1 cellular context compared by ENCODE assay signal in the genomic region with DNA sequence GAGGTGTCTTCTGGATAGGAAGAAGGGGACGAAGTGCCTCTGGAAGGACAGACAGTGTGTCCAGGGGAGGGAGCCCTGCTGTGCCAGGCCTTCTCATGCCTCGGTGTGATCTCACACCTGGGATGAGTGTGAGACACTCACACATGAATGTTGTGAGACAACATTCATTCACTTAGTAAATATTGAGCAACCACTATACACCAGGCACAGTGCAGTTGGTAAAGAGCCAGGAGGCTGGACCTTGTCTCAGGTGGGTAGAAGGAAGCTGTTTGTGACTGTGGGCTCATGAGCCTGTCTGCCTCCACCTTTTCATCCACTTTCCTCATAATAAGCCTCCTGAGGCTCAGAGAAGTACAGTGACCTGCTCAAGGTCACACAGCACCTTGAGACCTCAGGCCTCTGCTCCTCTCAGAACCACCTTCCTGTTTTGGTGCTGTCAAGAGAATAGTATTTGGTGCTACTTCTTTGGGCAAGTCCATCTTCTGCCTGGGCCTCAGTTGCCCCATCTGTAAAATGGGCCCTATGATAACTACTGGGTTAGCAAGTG.
A peak's percentile ranks its signal among the peaks of the same experiment; 100 is the strongest.
TF ChIP-seq lines count a peak whose summit lies in the region.

No MANE protein-coding gene starts in this region.

TF ChIP-seq in HepG2, 621 proteins besides CTCF, POLR2A, EP300 and RAD21 (continued from another document and continues in another):
- no peak for TF ChIP-seq TRIM22 (IDR thresholded peaks at IDR 0.05)
- TF ChIP-seq ERF (CRISPR knock-in tag; IDR thresholded peaks at IDR 0.05), result peak; percentile 57; the same call in 1 of the 2 replicates
- no peak for TF ChIP-seq AKAP8 (CRISPR knock-in tag; IDR thresholded peaks at IDR 0.05)
- TF ChIP-seq SNAPC2 (CRISPR knock-in tag; IDR thresholded peaks at IDR 0.05), result no peak
- no peak for TF ChIP-seq ZNF367 (CRISPR knock-in tag; IDR thresholded peaks at IDR 0.05; ENCODE audit: borderline replicate concordance)
- no peak for TF ChIP-seq ASH2L (IDR thresholded peaks at IDR 0.05; ENCODE audit: insufficient read length, low read depth, low read length)
- TF ChIP-seq WIZ (CRISPR knock-in tag; IDR thresholded peaks at IDR 0.05), result no peak
- no peak for TF ChIP-seq ZNF280D (CRISPR knock-in tag; IDR thresholded peaks at IDR 0.05)
- TF ChIP-seq NFKB2 (CRISPR knock-in tag; IDR thresholded peaks at IDR 0.05; ENCODE audit: borderline replicate concordance), result no peak
- TF ChIP-seq SNRNP70 (IDR thresholded peaks at IDR 0.05; ENCODE audit: low read depth, low read length), result no peak
- TF ChIP-seq, protein P1, sequence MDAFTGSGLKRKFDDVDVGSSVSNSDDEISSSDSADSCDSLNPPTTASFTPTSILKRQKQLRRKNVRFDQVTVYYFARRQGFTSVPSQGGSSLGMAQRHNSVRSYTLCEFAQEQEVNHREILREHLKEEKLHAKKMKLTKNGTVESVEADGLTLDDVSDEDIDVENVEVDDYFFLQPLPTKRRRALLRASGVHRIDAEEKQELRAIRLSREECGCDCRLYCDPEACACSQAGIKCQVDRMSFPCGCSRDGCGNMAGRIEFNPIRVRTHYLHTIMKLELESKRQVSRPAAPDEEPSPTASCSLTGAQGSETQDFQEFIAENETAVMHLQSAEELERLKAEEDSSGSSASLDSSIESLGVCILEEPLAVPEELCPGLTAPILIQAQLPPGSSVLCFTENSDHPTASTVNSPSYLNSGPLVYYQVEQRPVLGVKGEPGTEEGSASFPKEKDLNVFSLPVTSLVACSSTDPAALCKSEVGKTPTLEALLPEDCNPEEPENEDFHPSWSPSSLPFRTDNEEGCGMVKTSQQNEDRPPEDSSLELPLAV (CRISPR knock-in tag; conservative IDR thresholded peaks at IDR 0.05; ENCODE audit: low read depth), result no peak
- no peak for TF ChIP-seq RBAK (CRISPR knock-in tag; IDR thresholded peaks at IDR 0.05)
- TF ChIP-seq ZNF598 (CRISPR knock-in tag; IDR thresholded peaks at IDR 0.05; ENCODE audit: borderline replicate concordance), result no peak
- no peak for TF ChIP-seq NCOA1 (CRISPR knock-in tag; IDR thresholded peaks at IDR 0.05)
- TF ChIP-seq ZNF292 (CRISPR knock-in tag; IDR thresholded peaks at IDR 0.05; ENCODE audit: borderline replicate concordance, low read depth), result peak; percentile 34; the same call in 1 of the 2 replicates
- no peak for TF ChIP-seq KLF6 (CRISPR knock-in tag; IDR thresholded peaks at IDR 0.05)
- no peak for TF ChIP-seq KDM6A (CRISPR knock-in tag; IDR thresholded peaks at IDR 0.05; ENCODE audit: low read depth)
- no peak for TF ChIP-seq TBL1XR1 (IDR thresholded peaks at IDR 0.05; ENCODE audit: borderline replicate concordance, low read length, partially characterized antibody)
- TF ChIP-seq, protein P2, sequence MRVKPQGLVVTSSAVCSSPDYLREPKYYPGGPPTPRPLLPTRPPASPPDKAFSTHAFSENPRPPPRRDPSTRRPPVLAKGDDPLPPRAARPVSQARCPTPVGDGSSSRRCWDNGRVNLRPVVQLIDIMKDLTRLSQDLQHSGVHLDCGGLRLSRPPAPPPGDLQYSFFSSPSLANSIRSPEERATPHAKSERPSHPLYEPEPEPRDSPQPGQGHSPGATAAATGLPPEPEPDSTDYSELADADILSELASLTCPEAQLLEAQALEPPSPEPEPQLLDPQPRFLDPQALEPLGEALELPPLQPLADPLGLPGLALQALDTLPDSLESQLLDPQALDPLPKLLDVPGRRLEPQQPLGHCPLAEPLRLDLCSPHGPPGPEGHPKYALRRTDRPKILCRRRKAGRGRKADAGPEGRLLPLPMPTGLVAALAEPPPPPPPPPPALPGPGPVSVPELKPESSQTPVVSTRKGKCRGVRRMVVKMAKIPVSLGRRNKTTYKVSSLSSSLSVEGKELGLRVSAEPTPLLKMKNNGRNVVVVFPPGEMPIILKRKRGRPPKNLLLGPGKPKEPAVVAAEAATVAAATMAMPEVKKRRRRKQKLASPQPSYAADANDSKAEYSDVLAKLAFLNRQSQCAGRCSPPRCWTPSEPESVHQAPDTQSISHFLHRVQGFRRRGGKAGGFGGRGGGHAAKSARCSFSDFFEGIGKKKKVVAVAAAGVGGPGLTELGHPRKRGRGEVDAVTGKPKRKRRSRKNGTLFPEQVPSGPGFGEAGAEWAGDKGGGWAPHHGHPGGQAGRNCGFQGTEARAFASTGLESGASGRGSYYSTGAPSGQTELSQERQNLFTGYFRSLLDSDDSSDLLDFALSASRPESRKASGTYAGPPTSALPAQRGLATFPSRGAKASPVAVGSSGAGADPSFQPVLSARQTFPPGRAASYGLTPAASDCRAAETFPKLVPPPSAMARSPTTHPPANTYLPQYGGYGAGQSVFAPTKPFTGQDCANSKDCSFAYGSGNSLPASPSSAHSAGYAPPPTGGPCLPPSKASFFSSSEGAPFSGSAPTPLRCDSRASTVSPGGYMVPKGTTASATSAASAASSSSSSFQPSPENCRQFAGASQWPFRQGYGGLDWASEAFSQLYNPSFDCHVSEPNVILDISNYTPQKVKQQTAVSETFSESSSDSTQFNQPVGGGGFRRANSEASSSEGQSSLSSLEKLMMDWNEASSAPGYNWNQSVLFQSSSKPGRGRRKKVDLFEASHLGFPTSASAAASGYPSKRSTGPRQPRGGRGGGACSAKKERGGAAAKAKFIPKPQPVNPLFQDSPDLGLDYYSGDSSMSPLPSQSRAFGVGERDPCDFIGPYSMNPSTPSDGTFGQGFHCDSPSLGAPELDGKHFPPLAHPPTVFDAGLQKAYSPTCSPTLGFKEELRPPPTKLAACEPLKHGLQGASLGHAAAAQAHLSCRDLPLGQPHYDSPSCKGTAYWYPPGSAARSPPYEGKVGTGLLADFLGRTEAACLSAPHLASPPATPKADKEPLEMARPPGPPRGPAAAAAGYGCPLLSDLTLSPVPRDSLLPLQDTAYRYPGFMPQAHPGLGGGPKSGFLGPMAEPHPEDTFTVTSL (CRISPR knock-in tag; IDR thresholded peaks at IDR 0.05; ENCODE audit: borderline replicate concordance), result no peak
- TF ChIP-seq ZNF567 (CRISPR knock-in tag; IDR thresholded peaks at IDR 0.05; ENCODE audit: borderline replicate concordance), result no peak
- TF ChIP-seq ZFYVE20 (CRISPR knock-in tag; IDR thresholded peaks at IDR 0.05; ENCODE audit: borderline replicate concordance, low read depth), result no peak
- TF ChIP-seq, protein P3, sequence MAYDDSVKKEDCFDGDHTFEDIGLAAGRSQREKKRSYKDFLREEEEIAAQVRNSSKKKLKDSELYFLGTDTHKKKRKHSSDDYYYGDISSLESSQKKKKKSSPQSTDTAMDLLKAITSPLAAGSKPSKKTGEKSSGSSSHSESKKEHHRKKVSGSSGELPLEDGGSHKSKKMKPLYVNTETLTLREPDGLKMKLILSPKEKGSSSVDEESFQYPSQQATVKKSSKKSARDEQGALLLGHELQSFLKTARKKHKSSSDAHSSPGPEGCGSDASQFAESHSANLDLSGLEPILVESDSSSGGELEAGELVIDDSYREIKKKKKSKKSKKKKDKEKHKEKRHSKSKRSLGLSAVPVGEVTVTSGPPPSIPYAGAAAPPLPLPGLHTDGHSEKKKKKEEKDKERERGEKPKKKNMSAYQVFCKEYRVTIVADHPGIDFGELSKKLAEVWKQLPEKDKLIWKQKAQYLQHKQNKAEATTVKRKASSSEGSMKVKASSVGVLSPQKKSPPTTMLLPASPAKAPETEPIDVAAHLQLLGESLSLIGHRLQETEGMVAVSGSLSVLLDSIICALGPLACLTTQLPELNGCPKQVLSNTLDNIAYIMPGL (CRISPR knock-in tag; IDR thresholded peaks at IDR 0.05; ENCODE audit: borderline replicate concordance in 1 of 2, low read depth in 1 of 2), result peak in 1 of 2 experiments; percentile 37; a peak in 1 of 4 replicates
- TF ChIP-seq FOXK1 (CRISPR knock-in tag; IDR thresholded peaks at IDR 0.05; ENCODE audit: borderline replicate concordance, low read depth), result peak; percentile 52; the same call in 1 of the 2 replicates
- TF ChIP-seq NR3C1 (CRISPR knock-in tag; IDR thresholded peaks at IDR 0.05), result no peak
- no peak for TF ChIP-seq ZSCAN22 (CRISPR knock-in tag; IDR thresholded peaks at IDR 0.05)
- no peak for TF ChIP-seq U2AF2 (IDR thresholded peaks at IDR 0.05; ENCODE audit: low read depth, low read length)
- no peak for TF ChIP-seq PHF8 (CRISPR knock-in tag; IDR thresholded peaks at IDR 0.05)
- TF ChIP-seq RORA (CRISPR knock-in tag; IDR thresholded peaks at IDR 0.05), result no peak
- no peak for TF ChIP-seq SRSF4 (IDR thresholded peaks at IDR 0.05; ENCODE audit: low read depth, low read length, poor library complexity, severe bottlenecking)
- TF ChIP-seq, protein P4, sequence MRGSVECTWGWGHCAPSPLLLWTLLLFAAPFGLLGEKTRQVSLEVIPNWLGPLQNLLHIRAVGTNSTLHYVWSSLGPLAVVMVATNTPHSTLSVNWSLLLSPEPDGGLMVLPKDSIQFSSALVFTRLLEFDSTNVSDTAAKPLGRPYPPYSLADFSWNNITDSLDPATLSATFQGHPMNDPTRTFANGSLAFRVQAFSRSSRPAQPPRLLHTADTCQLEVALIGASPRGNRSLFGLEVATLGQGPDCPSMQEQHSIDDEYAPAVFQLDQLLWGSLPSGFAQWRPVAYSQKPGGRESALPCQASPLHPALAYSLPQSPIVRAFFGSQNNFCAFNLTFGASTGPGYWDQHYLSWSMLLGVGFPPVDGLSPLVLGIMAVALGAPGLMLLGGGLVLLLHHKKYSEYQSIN (CRISPR knock-in tag; IDR thresholded peaks at IDR 0.05; ENCODE audit: borderline replicate concordance), result no peak
- no peak for TF ChIP-seq ZFP37 (CRISPR knock-in tag; IDR thresholded peaks at IDR 0.05; ENCODE audit: borderline replicate concordance)
- TF ChIP-seq, protein P5, sequence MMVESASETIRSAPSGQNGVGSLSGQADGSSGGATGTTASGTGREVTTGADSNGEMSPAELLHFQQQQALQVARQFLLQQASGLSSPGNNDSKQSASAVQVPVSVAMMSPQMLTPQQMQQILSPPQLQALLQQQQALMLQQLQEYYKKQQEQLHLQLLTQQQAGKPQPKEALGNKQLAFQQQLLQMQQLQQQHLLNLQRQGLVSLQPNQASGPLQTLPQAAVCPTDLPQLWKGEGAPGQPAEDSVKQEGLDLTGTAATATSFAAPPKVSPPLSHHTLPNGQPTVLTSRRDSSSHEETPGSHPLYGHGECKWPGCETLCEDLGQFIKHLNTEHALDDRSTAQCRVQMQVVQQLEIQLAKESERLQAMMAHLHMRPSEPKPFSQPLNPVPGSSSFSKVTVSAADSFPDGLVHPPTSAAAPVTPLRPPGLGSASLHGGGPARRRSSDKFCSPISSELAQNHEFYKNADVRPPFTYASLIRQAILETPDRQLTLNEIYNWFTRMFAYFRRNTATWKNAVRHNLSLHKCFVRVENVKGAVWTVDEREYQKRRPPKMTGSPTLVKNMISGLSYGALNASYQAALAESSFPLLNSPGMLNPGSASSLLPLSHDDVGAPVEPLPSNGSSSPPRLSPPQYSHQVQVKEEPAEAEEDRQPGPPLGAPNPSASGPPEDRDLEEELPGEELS (CRISPR knock-in tag; IDR thresholded peaks at IDR 0.05), result peak; percentile 75
- no peak for TF ChIP-seq NRL (CRISPR knock-in tag; IDR thresholded peaks at IDR 0.05; ENCODE audit: borderline replicate concordance)
- TF ChIP-seq STAT5B (CRISPR knock-in tag; IDR thresholded peaks at IDR 0.05), result no peak
- TF ChIP-seq CAMTA2 (CRISPR knock-in tag; IDR thresholded peaks at IDR 0.05; ENCODE audit: borderline replicate concordance), result no peak
- TF ChIP-seq ZNF10 (CRISPR knock-in tag; IDR thresholded peaks at IDR 0.05; ENCODE audit: borderline replicate concordance, low read depth), result no peak
- no peak for TF ChIP-seq ZFP91 (CRISPR knock-in tag; IDR thresholded peaks at IDR 0.05; ENCODE audit: borderline replicate concordance)
- TF ChIP-seq ZNF713 (CRISPR knock-in tag; IDR thresholded peaks at IDR 0.05), result no peak
- TF ChIP-seq SSRP1 (CRISPR knock-in tag; IDR thresholded peaks at IDR 0.05), result 0 out of 2 replicates have a peak, but pooled peaks have one; percentile 65
